Comparison of ENCODE assay signal across 13 cellular contexts in the genomic region with DNA sequence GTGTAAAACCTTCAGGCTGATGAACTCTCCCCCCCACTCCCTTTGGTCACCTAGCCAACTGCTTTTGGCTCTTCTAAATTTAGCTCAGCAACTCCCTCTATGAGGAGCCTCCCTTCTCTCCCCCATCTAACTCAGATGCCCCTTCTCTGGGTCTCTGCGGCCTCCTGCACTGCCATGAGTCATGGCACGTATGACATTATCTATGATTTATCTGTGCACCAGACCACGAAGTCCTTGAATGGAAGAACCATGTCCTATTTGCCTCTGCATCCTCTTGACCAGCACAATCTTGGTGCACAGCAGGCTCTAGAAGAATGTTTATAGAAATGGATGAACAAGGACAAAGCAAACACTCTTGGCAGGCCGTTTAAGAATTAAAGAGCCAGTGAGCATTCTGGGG. TPM values are rescaled to one million over a fixed set of nuclear protein-coding genes. Genes with fewer than 3 reads are reported as not detected.
A peak's percentile ranks its signal among the peaks of the same experiment; 100 is the strongest.
DNase-seq lines count a peak whose midpoint lies in the region; ATAC-seq, FAIRE-seq and TF ChIP-seq lines count a peak whose summit lies in the region.
"Had no signal": no experiment of that assay in that cellular context is flagged by ENCODE, and none has a peak within 500 bp of the region (broad histone marks: within the 10 kb centered on the region; RNA-seq: fewer than 3 reads in every experiment).

No MANE protein-coding gene starts in this region.

- BruUV-seq in HCT116 (replicated peaks; lab: Mats Ljungman, UMichigan): no TSS peak

- POLR2A ChIA-PET in HCT116 (lab: Charles Lee): no interaction called here
- POLR2A ChIA-PET in RWPE1 (lab: Yijun Ruan, JAX; ENCODE audit: low non-redundant PET): no interaction called here

- RAD21 ChIA-PET in HCT116 (lab: Charles Lee; ENCODE audit: low non-redundant PET in 1 of 2, low total read pairs in 2 of 2, uncharacterized antibody in 2 of 2, unreplicated experiment in 2 of 2): no interaction called here

- no peaks in the 10 kb centered on the region for H3K36me3 Mint-ChIP-seq in activated naive CD4-positive, alpha-beta T cell treated with anti-CD3 and anti-CD28 coated beads, Interleukin-2, amount 50 U/mL, for 72 hours
- H3K36me3 Mint-ChIP-seq: CD14-positive monocyte had no signal

- TF ChIP-seq POLR2A in HCT116 (IDR thresholded peaks at IDR 0.05; ENCODE audit: borderline replicate concordance, extremely low read depth, insufficient read depth, insufficient read length): no peak
- TF ChIP-seq POLR2A in sigmoid colon (IDR thresholded peaks at IDR 0.05): no peak

- TF ChIP-seq RAD21 in HCT116 (IDR thresholded peaks at IDR 0.05; ENCODE audit: low read depth): no peak

- H4K20me1 ChIP-seq in HCT116 (ENCODE audit: insufficient read depth): no peaks in the 10 kb centered on the region

- peak; percentile 77 for FAIRE-seq in RCC 7860 (lab: Jason Lieb, UNC)

- TF ChIP-seq CTCF in HCT116 (IDR thresholded peaks at IDR 0.05 in 2 of 3, conservative IDR thresholded peaks at IDR 0.05 in 1 of 3; ENCODE audit: borderline replicate concordance in 1 of 3, insufficient read depth in 1 of 3, low read depth in 2 of 3, low read length in 2 of 3) (no peak), fibroblast of the aortic adventitia (IDR thresholded peaks at IDR 0.05; ENCODE audit: insufficient read depth, low read length) (no peak), sigmoid colon (IDR thresholded peaks at IDR 0.05) (no peak), RWPE1 (conservative IDR thresholded peaks at IDR 0.05; ENCODE audit: low read depth) (no peak)

- H3K36me3 ChIP-seq in HCT116 (ENCODE audit: control insufficient read depth in 1 of 2, insufficient read depth in 2 of 2, low read length in 2 of 2) (no peaks in the 10 kb centered on the region), sigmoid colon (peaks cover 5 to 40% (median 12%) of the 10 kb centered on the region in 4 donors), aorta (ENCODE audit: control insufficient read depth in 1 of 2, insufficient read depth in 2 of 2, low read length in 1 of 2) (peaks cover 0 to 2% of the 10 kb centered on the region in 2 donors)

- CTCF ChIA-PET in HCT116 (lab: Charles Lee): no interaction called here
- CTCF ChIA-PET in RWPE1 (lab: Yijun Ruan, JAX): interaction anchor here (0.6 kb wide), 1 partner anchor 19 kb away, joined by 3 read pairs; no protein-coding TSS in a partner anchor

- no peaks in the 10 kb centered on the region for H3K79me2 ChIP-seq in HCT116 (ENCODE audit: insufficient read depth, low read length)

- ATAC-seq in HCT116 (no peak; the same call in 1 of the 2 replicates), aorta (ENCODE audit: low FRiP score) (no peak)
- no peak for ATAC-seq in activated naive CD4-positive, alpha-beta T cell treated with anti-CD3 and anti-CD28 coated beads, Interleukin-2, amount 50 U/mL, for 72 hours
- ATAC-seq: activated T-helper 17 cell treated with anti-CD3 and anti-CD28 coated beads, Interleukin-2, amount 50 U/mL, for 72 hours had no signal

- peak in 1 of 4 donors; percentile 12 for TF ChIP-seq EP300 in sigmoid colon (IDR thresholded peaks at IDR 0.05)

- no peak for DNase-seq in HCT116 (ENCODE audit: low read depth, low spot score)
- peak; percentile 81 for DNase-seq in RCC 7860 (ENCODE audit: low spot score)
- peak; percentile 59 for DNase-seq in fibroblast of the aortic adventitia (ENCODE audit: low read depth)
- DNase-seq in sigmoid colon: no peak
- no peak for DNase-seq in aorta
- DNase-seq in activated naive CD4-positive, alpha-beta T cell treated with anti-CD3 and anti-CD28 coated beads, Interleukin-2, amount 50 U/mL, for 72 hours (ENCODE audit: low spot score in 2 of 2): no peak
- DNase-seq in globus pallidus (ENCODE audit: low spot score): no peak
- no peak for DNase-seq in RWPE1 (ENCODE audit: low spot score)
- DNase-seq: midbrain had no signal

- 64 to 71% methylated on average over 4 of the region's 4 CpGs for whole genome bisulfite sequencing in sigmoid colon, 2 donors
- 40 to 46% methylated on average over 4 of the region's 4 CpGs for WGBS in aorta, 2 donors

- no peak overlapping the region for H3K4me3 ChIP-seq in HCT116 (replicated peaks in 1 of 2; ENCODE audit: low read depth in 1 of 2, low read length in 2 of 2)
- no peak overlapping the region for H3K4me3 ChIP-seq in fibroblast of the aortic adventitia (ENCODE audit: low read depth, low read length)
- H3K4me3 ChIP-seq in sigmoid colon: no peak overlapping the region
- no peak overlapping the region for H3K4me3 ChIP-seq in aorta (ENCODE audit: low read length in 2 of 2)
- H3K4me3 ChIP-seq: cardiac muscle cell had no signal

- no peaks in the 10 kb centered on the region for H3K9me2 ChIP-seq in HCT116 (ENCODE audit: insufficient read depth)

- no peak overlapping the region for H3K9ac ChIP-seq in HCT116 (ENCODE audit: low read length)

- no peak overlapping the region for H3K27ac Mint-ChIP-seq in activated naive CD4-positive, alpha-beta T cell treated with anti-CD3 and anti-CD28 coated beads, Interleukin-2, amount 50 U/mL, for 72 hours
- H3K27ac Mint-ChIP-seq: activated T-helper 17 cell treated with anti-CD3 and anti-CD28 coated beads, Interleukin-2, amount 50 U/mL, for 72 hours; CD14-positive monocyte; stimulated activated naive CD8-positive, alpha-beta T cell treated with anti-CD3 and anti-CD28 coated beads, Interleukin-15, Interleukin-2, amounts not matched to agents 100 ng/mL and 50 ng/mL, for 24 hours had no signal

- H3K9me3 Mint-ChIP-seq in activated naive CD4-positive, alpha-beta T cell treated with anti-CD3 and anti-CD28 coated beads, Interleukin-2, amount 50 U/mL, for 72 hours: no peaks in the 10 kb centered on the region
- H3K9me3 Mint-ChIP-seq: activated T-helper 17 cell treated with anti-CD3 and anti-CD28 coated beads, Interleukin-2, amount 50 U/mL, for 72 hours; stimulated activated naive CD8-positive, alpha-beta T cell treated with anti-CD3 and anti-CD28 coated beads, Interleukin-15, Interleukin-2, amounts not matched to agents 100 ng/mL and 50 ng/mL, for 24 hours had no signal

- no peak overlapping the region for H3K27ac ChIP-seq in HCT116 (ENCODE audit: low read depth, low read length)
- peak overlapping the region; percentile 90 to 98 (median 96) for H3K27ac ChIP-seq in sigmoid colon
- no peak overlapping the region for H3K27ac ChIP-seq in aorta (ENCODE audit: low read depth in 1 of 2, low read length in 2 of 2)
- no peak overlapping the region for H3K27ac ChIP-seq in RWPE1
- H3K27ac ChIP-seq: cardiac muscle cell had no signal

- H3K9me3 ChIP-seq in HCT116 (ENCODE audit: control insufficient read depth in 1 of 2, insufficient read depth in 1 of 2, low read depth in 1 of 2, low read length in 2 of 2) (no peaks in the 10 kb centered on the region), sigmoid colon (no peaks in the 10 kb centered on the region), aorta (ENCODE audit: control insufficient read depth, low read length) (no peaks in the 10 kb centered on the region)

- H3K4me1 ChIP-seq in HCT116 (ENCODE audit: control insufficient read depth in 1 of 2, insufficient read depth in 2 of 2, low read length in 2 of 2): peaks cover 9 to 22% of the 10 kb centered on the region in 2 experiments
- H3K4me1 ChIP-seq in sigmoid colon: peaks cover 0 to 88% (median 84%) of the 10 kb centered on the region in 4 donors
- peaks cover 4 to 15% of the 10 kb centered on the region in 2 donors for H3K4me1 ChIP-seq in aorta (ENCODE audit: control insufficient read depth in 1 of 2, insufficient read depth in 2 of 2, low read length in 2 of 2)

- no peaks in the 10 kb centered on the region for H3K27me3 ChIP-seq in HCT116 (ENCODE audit: insufficient read depth, low read length)
- no peaks in the 10 kb centered on the region for H3K27me3 ChIP-seq in sigmoid colon
- no peaks in the 10 kb centered on the region for H3K27me3 ChIP-seq in aorta (ENCODE audit: control insufficient read depth in 1 of 2, insufficient read depth in 2 of 2, low read length in 1 of 2)
- H3K27me3 ChIP-seq: cardiac muscle cell had no signal

- intact Hi-C loops in HCT116 (cut with micrococcal nuclease): no loop called here
- intact Hi-C loops in sigmoid colon (cut with DNase I): loop anchor here (5.0 kb wide), 1 partner anchor 34 kb away; no protein-coding TSS in a partner anchor
- intact Hi-C loops in aorta (cut with DNase I): no loop called here

- no peak overlapping the region for H2AFZ ChIP-seq in HCT116 (ENCODE audit: low read depth, low read length, poor library complexity, severe bottlenecking)

- H3K4me2 ChIP-seq in HCT116 (ENCODE audit: low read length): peak overlapping the region; percentile 7; the same call in 1 of the 2 replicates

TF ChIP-seq in HCT116, 20 proteins besides CTCF, POLR2A, EP300 and RAD21 (continues in another document):
- TF ChIP-seq ZNF274 (IDR thresholded peaks at IDR 0.05; ENCODE audit: low read depth, low read length): no peak
- TF ChIP-seq EZH2phosphoT487 (IDR thresholded peaks at IDR 0.05; ENCODE audit: borderline replicate concordance): no peak
- no peak for TF ChIP-seq ATF3 (IDR thresholded peaks at IDR 0.05)
- TF ChIP-seq SRF (IDR thresholded peaks at IDR 0.05; ENCODE audit: low read depth): no peak
- TF ChIP-seq, protein P1, sequence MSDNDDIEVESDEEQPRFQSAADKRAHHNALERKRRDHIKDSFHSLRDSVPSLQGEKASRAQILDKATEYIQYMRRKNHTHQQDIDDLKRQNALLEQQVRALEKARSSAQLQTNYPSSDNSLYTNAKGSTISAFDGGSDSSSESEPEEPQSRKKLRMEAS (IDR thresholded peaks at IDR 0.05): no peak
- no peak for TF ChIP-seq SIN3A (IDR thresholded peaks at IDR 0.05; ENCODE audit: low read depth)
- TF ChIP-seq SP1 (IDR thresholded peaks at IDR 0.05; ENCODE audit: low read depth): no peak

RNA-seq across cellular contexts. Expression of gene RPL27A, which starts 46.0 kb away (rescaled TPM):
- 1,055 TPM for total RNA-seq in HCT116 (2021; ENCODE audit: unreplicated experiment)
- 3,070 and 3,597 TPM in 2 replicates for polyA plus RNA-seq in HCT116 (2012)
- total RNA-seq in fibroblast of the aortic adventitia (ENCODE audit: low replicate concordance): 505 and 965 TPM in 2 replicates
- total RNA-seq in sigmoid colon: 1,000 to 10,000 TPM; 1,472 to 2,262 (median 1,872) TPM
- polyA plus RNA-seq in sigmoid colon: 1,000 to 10,000 TPM; 3,631 to 4,200 (median 4,078) TPM
- 100 to 1,000 TPM; 623 to 776 TPM for total RNA-seq in aorta
- polyA plus RNA-seq in aorta: 1,000 to 10,000 TPM; 2,339 to 4,548 TPM
- total RNA-seq in activated naive CD4-positive, alpha-beta T cell treated with anti-CD3 and anti-CD28 coated beads, Interleukin-2, amount 50 U/mL, for 72 hours: 1,000 to 10,000 TPM; 1,341 to 1,591 TPM

RNA-seq across cellular contexts. Expression of gene TRIM66, which starts 46.1 kb away (rescaled TPM):
- 24.8 TPM for total RNA-seq in HCT116 (2021; ENCODE audit: unreplicated experiment)
- polyA plus RNA-seq in HCT116 (2012): 7.9 and 9.3 TPM in 2 replicates
- 4.1 and 5.6 TPM in 2 replicates for total RNA-seq in fibroblast of the aortic adventitia (ENCODE audit: low replicate concordance)
- 10 to 100 TPM in 2 of 4 donors, 1 to 10 TPM in 2; 1.8 to 24.4 (median 10.2) TPM for total RNA-seq in sigmoid colon
- 1 to 10 TPM in 2 of 3 donors, under 1 TPM in 1; 0.60 to 4.9 (median 2.3) TPM for polyA plus RNA-seq in sigmoid colon
- 10 to 100 TPM in 1 of 2 donors, 1 to 10 TPM in 1; 9.4 to 18.7 TPM for total RNA-seq in aorta
- polyA plus RNA-seq in aorta: 1 to 10 TPM; 3.4 to 8.4 TPM
- total RNA-seq in activated naive CD4-positive, alpha-beta T cell treated with anti-CD3 and anti-CD28 coated beads, Interleukin-2, amount 50 U/mL, for 72 hours: 10 to 100 TPM; 16.2 to 25.3 TPM

Comparison
In these comparisons a context has a peak if more than half of its experiments do, and no peak if none do; other contexts are left out.
1. DNase-seq: peak in RCC 7860 (single experiment) and fibroblast of the aortic adventitia (single experiment); none in HCT116 (single experiment), sigmoid colon (single experiment), aorta (0 of 2), activated naive CD4-positive, alpha-beta T cell treated with anti-CD3 and anti-CD28 coated beads, Interleukin-2, amount 50 U/mL, for 72 hours (0 of 2), globus pallidus (single experiment) and RWPE1 (single experiment).
2. H3K27ac ChIP-seq: peak in sigmoid colon (4 of 4); none in HCT116 (single experiment), aorta (0 of 2) and RWPE1 (single experiment).